Comparison of ENCODE assay signal across 8 cellular contexts in genomic region chr16:52976539-52977167, GRCh38.
DNase-seq lines count a peak whose midpoint lies in the region; ATAC-seq and TF ChIP-seq lines count a peak whose summit lies in the region.

No MANE protein-coding gene starts in this region.

- no peaks in the 10 kb centered on the region for H3K36me3 ChIP-seq in ascending aorta
- H3K36me3 ChIP-seq in lower lobe of right lung: no peaks in the 10 kb centered on the region

- DNase-seq in Right ventricle myocardium superior: no peak
- DNase-seq in cardiac septum (ENCODE audit: low spot score): no peak
- DNase-seq in ascending aorta (ENCODE audit: low spot score in 2 of 2): no peak
- no peak for DNase-seq in lower lobe of right lung
- DNase-seq in inferior parietal cortex (ENCODE audit: extremely low spot score): no peak
- DNase-seq in activated naive CD8-positive, alpha-beta T cell treated with anti-CD3 and anti-CD28 coated beads for 36 hours: no peak
- no peak for DNase-seq in NCI-H128 (lab: John Stamatoyannopoulos, UW; ENCODE audit: unreplicated experiment)

- H3K36me3 Mint-ChIP-seq in activated naive CD8-positive, alpha-beta T cell treated with anti-CD3 and anti-CD28 coated beads for 36 hours: no peaks in the 10 kb centered on the region

- peaks cover 6% of the 10 kb centered on the region for H3K9me3 Mint-ChIP-seq in activated naive CD8-positive, alpha-beta T cell treated with anti-CD3 and anti-CD28 coated beads for 36 hours

- H3K27ac ChIP-seq in ascending aorta: no peak overlapping the region
- no peak overlapping the region for H3K27ac ChIP-seq in lower lobe of right lung

- intact Hi-C loops in Right ventricle myocardium superior (cut with DNase I): no loop called here
- intact Hi-C loops in cardiac septum (cut with DNase I): no loop called here
- intact Hi-C loops in ascending aorta (cut with DNase I): no loop called here
- intact Hi-C loops in lower lobe of right lung (cut with DNase I): no loop called here

- no peaks in the 10 kb centered on the region for H3K4me1 ChIP-seq in ascending aorta
- no peaks in the 10 kb centered on the region for H3K4me1 ChIP-seq in lower lobe of right lung

- no peak overlapping the region for H3K4me3 Mint-ChIP-seq in activated naive CD8-positive, alpha-beta T cell treated with anti-CD3 and anti-CD28 coated beads for 36 hours

- TF ChIP-seq CTCF in ascending aorta (IDR thresholded peaks at IDR 0.05) (peak; percentile 8 to 37 (median 13)), lower lobe of right lung (IDR thresholded peaks at IDR 0.05) (peak; percentile 34)

- peak; percentile 60 for ATAC-seq in Right ventricle myocardium superior (ENCODE audit: poor library complexity)
- peak; percentile 63 for ATAC-seq in HG03342 (IDR thresholded peaks at IDR 0.05; ENCODE audit: unreplicated experiment)
- ATAC-seq in lower lobe of right lung: no peak

- H3K9me3 ChIP-seq in ascending aorta (no peaks in the 10 kb centered on the region), lower lobe of right lung (no peaks in the 10 kb centered on the region)

- no peaks in the 10 kb centered on the region for H3K4me1 Mint-ChIP-seq in activated naive CD8-positive, alpha-beta T cell treated with anti-CD3 and anti-CD28 coated beads for 36 hours

- H3K4me3 ChIP-seq in ascending aorta: no peak overlapping the region
- H3K4me3 ChIP-seq in lower lobe of right lung: no peak overlapping the region

- H3K27ac Mint-ChIP-seq in activated naive CD8-positive, alpha-beta T cell treated with anti-CD3 and anti-CD28 coated beads for 36 hours: no peak overlapping the region

- H3K27me3 ChIP-seq in ascending aorta (no peaks in the 10 kb centered on the region), lower lobe of right lung (ENCODE audit: low read depth) (no peaks in the 10 kb centered on the region)

- peaks cover 16% of the 10 kb centered on the region for H3K27me3 Mint-ChIP-seq in activated naive CD8-positive, alpha-beta T cell treated with anti-CD3 and anti-CD28 coated beads for 36 hours

Comparison
In these comparisons a context has a peak if more than half of its experiments do, and no peak if none do; other contexts are left out.
1. ATAC-seq: peak in Right ventricle myocardium superior (single experiment) and HG03342 (single experiment); none in lower lobe of right lung (0 of 2).